ENCODE assay signal across 8 cellular contexts in the genomic region with DNA sequence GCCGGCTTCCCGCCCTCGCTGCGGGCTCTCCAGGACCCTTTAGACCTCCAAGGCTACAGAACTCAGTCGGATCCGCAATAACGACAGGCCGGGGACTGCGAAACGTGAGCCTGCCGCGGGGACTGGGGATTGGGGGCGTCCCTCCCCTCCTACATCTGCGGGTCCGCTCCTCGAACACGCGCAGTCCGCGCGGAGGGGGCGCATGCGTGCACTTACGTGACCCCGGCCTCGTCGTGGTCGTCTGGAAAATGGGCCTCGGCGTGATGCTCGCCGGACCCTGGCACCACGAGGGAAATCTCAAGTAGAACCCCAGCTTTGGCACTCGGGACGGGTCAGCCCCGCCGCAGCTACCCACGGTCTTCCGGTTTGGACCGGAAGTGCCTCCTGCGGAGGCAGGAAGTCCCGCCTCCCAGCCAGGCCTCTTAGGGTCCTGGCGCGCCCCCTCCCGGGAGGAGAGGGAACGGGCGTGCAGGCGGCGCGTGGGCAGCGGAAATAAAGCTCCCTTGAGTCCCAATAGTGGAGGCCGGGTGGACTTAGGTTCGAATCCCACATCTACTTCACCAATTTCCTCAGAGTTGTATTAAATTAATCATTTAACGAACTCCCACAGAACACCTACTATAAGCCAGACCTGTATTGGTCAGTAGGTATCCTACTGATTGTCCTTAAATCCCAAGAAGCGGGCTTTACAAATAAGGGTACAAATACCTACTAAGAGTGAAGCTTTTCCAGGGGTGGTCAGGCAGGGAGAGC. TPM values are rescaled to one million over a fixed set of nuclear protein-coding genes. Genes with fewer than 3 reads are reported as not detected.
DNase-seq lines count a peak whose midpoint lies in the region; ATAC-seq and TF ChIP-seq lines count a peak whose summit lies in the region.

TAF1C (minus strand) TSS at position 373 of the 753 bp plus-strand sequence. CDS start 2,069 bp downstream, outside the sequence.

- DNase-seq in AML-193 (lab: John Stamatoyannopoulos, UW) = peak; percentile 86 to 90
- peak; percentile 74 for DNase-seq in NCI-H510A (lab: John Stamatoyannopoulos, UW)
- peak; percentile 84 for DNase-seq in activated CD4-positive, alpha-beta T cell treated with anti-CD3 and anti-CD28 coated beads for 1 hour
- DNase-seq in chondrocyte (ENCODE audit: low spot score) = no peak
- peak; percentile 88 for DNase-seq in kidney epithelial cell (ENCODE audit: low read depth)
- peak; percentile 82 to 90 for DNase-seq in stimulated activated CD4-positive, alpha-beta T cell treated with anti-CD3 and anti-CD28 coated beads, Interleukin-15, amount 100 ng/mL, for 48 hours (ENCODE audit: low read depth in 2 of 2)

- no peaks in the 10 kb centered on the region for H3K27me3 ChIP-seq in kidney epithelial cell (ENCODE audit: control insufficient read depth, insufficient read depth, low read length)

- H3K36me3 ChIP-seq in kidney epithelial cell (ENCODE audit: control insufficient read depth, insufficient read depth, low read length) = peaks cover 2% of the 10 kb centered on the region

- H3K4me3 ChIP-seq in kidney epithelial cell (ENCODE audit: low read depth, low read length) = peak within 1 kb of the TSS; percentile 88

- peaks cover 5% of the 10 kb centered on the region for H3K36me3 Mint-ChIP-seq in chondrocyte (ENCODE audit: low read depth)

- peaks cover 24% of the 10 kb centered on the region for H3K4me1 Mint-ChIP-seq in chondrocyte (ENCODE audit: low read depth)

- peak; percentile 96 for ATAC-seq in GM19035 (IDR thresholded peaks at IDR 0.05; ENCODE audit: unreplicated experiment)
- ATAC-seq in HG03354 (IDR thresholded peaks at IDR 0.05; ENCODE audit: poor library complexity, severe bottlenecking, unreplicated experiment) = peak; percentile 96

- TF ChIP-seq CTCF in chondrocyte (IDR thresholded peaks at IDR 0.05) (peak; percentile 94), kidney epithelial cell (IDR thresholded peaks at IDR 0.05; ENCODE audit: insufficient read depth, low read length, poor library complexity, severe bottlenecking) (peak; percentile 95)

- no peaks in the 10 kb centered on the region for H3K27me3 Mint-ChIP-seq in chondrocyte (ENCODE audit: low read depth)

- H3K4me3 Mint-ChIP-seq in chondrocyte (ENCODE audit: unreplicated experiment) = peak within 1 kb of the TSS; percentile 91

- H3K27ac Mint-ChIP-seq in chondrocyte (ENCODE audit: unreplicated experiment) = peak within 1 kb of the TSS; percentile 77

- H3K9me3 Mint-ChIP-seq in chondrocyte (ENCODE audit: low read depth) = no peaks in the 10 kb centered on the region

RNA-seq across cellular contexts. Expression of gene TAF1C, which starts in this region (rescaled TPM):
- total RNA-seq in chondrocyte (22.2 to 33.9 TPM (median 26.9 TPM) in 3 replicates), kidney epithelial cell (23.9 and 34.6 TPM in 2 replicates)
